8 cellular contexts compared by ENCODE assay signal in genomic region chr20:36950432-36951197, GRCh38. TPM values are rescaled to one million over a fixed set of nuclear protein-coding genes. Genes with fewer than 3 reads are reported as not detected.
DNase-seq lines count a peak whose midpoint lies in the region; ATAC-seq and TF ChIP-seq lines count a peak whose summit lies in the region.

No MANE protein-coding gene starts in this region.

- H3K9me3 Mint-ChIP-seq in activated T-helper 2 cell treated with anti-CD3 and anti-CD28 coated beads, Interferon-gamma antibody, Interleukin-2, Interleukin-4, amounts not matched to agents 10 μg/mL and 5 μg/mL and 100 μg/mL, durations not matched to agents 14 hours and 24 hours and 36 hours, result no peaks in the 10 kb centered on the region
- H3K9me3 Mint-ChIP-seq in osteocyte (ENCODE audit: unreplicated experiment), result no peaks in the 10 kb centered on the region

- peak in 1 of 2 donors; percentile 15 for TF ChIP-seq POLR2A in gastroesophageal sphincter (IDR thresholded peaks at IDR 0.05)

- H3K27me3 Mint-ChIP-seq in activated T-helper 2 cell treated with anti-CD3 and anti-CD28 coated beads, Interferon-gamma antibody, Interleukin-2, Interleukin-4, amounts not matched to agents 10 μg/mL and 5 μg/mL and 100 μg/mL, durations not matched to agents 14 hours and 24 hours and 36 hours (ENCODE audit: low read depth), result no peaks in the 10 kb centered on the region
- no peaks in the 10 kb centered on the region for H3K27me3 Mint-ChIP-seq in osteocyte (ENCODE audit: unreplicated experiment)

- peak overlapping the region; percentile 95 for H3K27ac Mint-ChIP-seq in activated T-helper 2 cell treated with anti-CD3 and anti-CD28 coated beads, Interferon-gamma antibody, Interleukin-2, Interleukin-4, amounts not matched to agents 10 μg/mL and 5 μg/mL and 100 μg/mL, durations not matched to agents 14 hours and 24 hours and 36 hours
- peak overlapping the region; percentile 59 for H3K27ac Mint-ChIP-seq in osteocyte (ENCODE audit: unreplicated experiment)

- ATAC-seq in gastroesophageal sphincter (no peak), HG03378 (IDR thresholded peaks at IDR 0.05; ENCODE audit: unreplicated experiment) (no peak)

- peaks cover 0 to 63% (median 10%) of the 10 kb centered on the region in 3 donors for H3K4me1 ChIP-seq in gastroesophageal sphincter

- WGBS in gastroesophageal sphincter (ENCODE audit: low coverage in 1 of 2), 2 donors, result 0 to 1% methylated on average over 3 to 10 of the region's 24 CpGs

- TF ChIP-seq CTCF in gastroesophageal sphincter (IDR thresholded peaks at IDR 0.05) (peak in 2 of 4 experiments; percentile 22 to 34), osteocyte (IDR thresholded peaks at IDR 0.05) (no peak)

- peak overlapping the region; percentile 95 to 99 (median 96) for H3K27ac ChIP-seq in gastroesophageal sphincter

- no peaks in the 10 kb centered on the region for H3K9me3 ChIP-seq in gastroesophageal sphincter

- peak overlapping the region; percentile 86 to 99 for H3K4me3 ChIP-seq in gastroesophageal sphincter

- peaks cover 23% of the 10 kb centered on the region for H3K36me3 Mint-ChIP-seq in activated T-helper 2 cell treated with anti-CD3 and anti-CD28 coated beads, Interferon-gamma antibody, Interleukin-2, Interleukin-4, amounts not matched to agents 10 μg/mL and 5 μg/mL and 100 μg/mL, durations not matched to agents 14 hours and 24 hours and 36 hours (ENCODE audit: low read depth)
- H3K36me3 Mint-ChIP-seq in osteocyte (ENCODE audit: unreplicated experiment), result no peaks in the 10 kb centered on the region

- no peaks in the 10 kb centered on the region for H3K27me3 ChIP-seq in gastroesophageal sphincter

- TF ChIP-seq EP300 in gastroesophageal sphincter (IDR thresholded peaks at IDR 0.05), result no peak

- peaks cover 38% of the 10 kb centered on the region for H3K4me1 Mint-ChIP-seq in activated T-helper 2 cell treated with anti-CD3 and anti-CD28 coated beads, Interferon-gamma antibody, Interleukin-2, Interleukin-4, amounts not matched to agents 10 μg/mL and 5 μg/mL and 100 μg/mL, durations not matched to agents 14 hours and 24 hours and 36 hours (ENCODE audit: low read depth)
- H3K4me1 Mint-ChIP-seq in osteocyte (ENCODE audit: unreplicated experiment), result peaks cover 23% of the 10 kb centered on the region

- peak; percentile 51 for DNase-seq in stimulated activated CD4-positive, alpha-beta T cell treated with anti-CD3 and anti-CD28 coated beads, Interleukin-15, amount 100 ng/mL, for 24 hours
- DNase-seq in stimulated activated CD4-positive, alpha-beta T cell treated with anti-CD3 and anti-CD28 coated beads, Interleukin-2, amount 100 ng/mL, for 48 hours, result no peak
- DNase-seq in M059J (ENCODE audit: low read depth) (peak; percentile 87), osteocyte (ENCODE audit: extremely low spot score, unreplicated experiment) (no peak), DMS153 treated with DMSO at 0.1 percent for 48 hours (lab: John Stamatoyannopoulos, UW; ENCODE audit: unreplicated experiment) (no peak)
- DNase-seq in activated T-helper 2 cell treated with anti-CD3 and anti-CD28 coated beads, Interferon-gamma antibody, Interleukin-2, Interleukin-4, amounts not matched to agents 10 μg/mL and 5 μg/mL and 100 μg/mL, durations not matched to agents 14 hours and 24 hours and 36 hours (ENCODE audit: low spot score), result peak; percentile 31

- peak overlapping the region; percentile 97 for H3K4me3 Mint-ChIP-seq in activated T-helper 2 cell treated with anti-CD3 and anti-CD28 coated beads, Interferon-gamma antibody, Interleukin-2, Interleukin-4, amounts not matched to agents 10 μg/mL and 5 μg/mL and 100 μg/mL, durations not matched to agents 14 hours and 24 hours and 36 hours (ENCODE audit: low read depth)
- H3K4me3 Mint-ChIP-seq in osteocyte (ENCODE audit: unreplicated experiment), result peak overlapping the region; percentile 93

- intact Hi-C loops in activated T-helper 2 cell treated with anti-CD3 and anti-CD28 coated beads, Interferon-gamma antibody, Interleukin-2, Interleukin-4, amounts not matched to agents 10 μg/mL and 5 μg/mL and 100 μg/mL, durations not matched to agents 14 hours and 24 hours and 36 hours (cut with micrococcal nuclease), result loop anchor here (2.0 kb wide), 1 partner anchor 64 kb away; no protein-coding TSS in a partner anchor

- H3K36me3 ChIP-seq in gastroesophageal sphincter, result peaks cover 2 to 10% of the 10 kb centered on the region in 2 donors

RNA-seq across cellular contexts. Expression of gene SAMHD1, which starts 0.9 kb away (rescaled TPM):
- total RNA-seq in M059J (2014; rRNA removed; shearing (Covaris generic)), result 355 and 442 TPM in 2 replicates
- 44.1 and 45.7 TPM in 2 replicates for total RNA-seq in activated T-helper 2 cell treated with anti-CD3 and anti-CD28 coated beads, Interferon-gamma antibody, Interleukin-2, Interleukin-4, amounts not matched to agents 10 μg/mL and 5 μg/mL and 100 μg/mL, durations not matched to agents 14 hours and 24 hours and 36 hours
- total RNA-seq in gastroesophageal sphincter (100 to 1,000 TPM; 348 to 854 (median 449) TPM), osteocyte (16.2 and 19.5 TPM in 2 replicates)

Comparison
In these comparisons a context has a peak if more than half of its experiments do, and no peak if none do; other contexts are left out.
1. DNase-seq: peak in stimulated activated CD4-positive, alpha-beta T cell treated with anti-CD3 and anti-CD28 coated beads, Interleukin-15, amount 100 ng/mL, for 24 hours (single experiment), M059J (single experiment) and activated T-helper 2 cell treated with anti-CD3 and anti-CD28 coated beads, Interferon-gamma antibody, Interleukin-2, Interleukin-4, amounts not matched to agents 10 μg/mL and 5 μg/mL and 100 μg/mL, durations not matched to agents 14 hours and 24 hours and 36 hours (single experiment); none in stimulated activated CD4-positive, alpha-beta T cell treated with anti-CD3 and anti-CD28 coated beads, Interleukin-2, amount 100 ng/mL, for 48 hours (0 of 2), osteocyte (single experiment) and DMS153 treated with DMSO at 0.1 percent for 48 hours (single experiment).